In the genomic region with DNA sequence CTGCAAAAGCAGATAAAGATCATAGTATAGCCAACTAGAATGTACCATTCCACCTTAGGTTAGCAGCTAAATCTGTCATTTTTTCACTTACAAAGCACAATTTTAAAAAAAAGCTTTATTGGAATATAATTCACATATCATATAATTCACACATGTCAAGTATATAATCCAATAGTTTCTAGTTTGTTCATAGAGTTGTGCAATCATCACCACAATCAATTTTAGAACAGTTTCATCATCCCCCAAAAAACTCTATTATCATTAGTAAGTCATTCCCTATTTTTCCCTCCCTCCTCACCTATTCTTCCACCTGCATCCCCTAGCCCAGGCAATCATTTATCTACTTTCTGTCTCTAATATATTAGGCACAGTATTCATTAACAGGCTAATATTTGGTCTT, we compare ENCODE assay signal across 27 cellular contexts. TPM values are rescaled to one million over a fixed set of nuclear protein-coding genes. Genes with fewer than 3 reads are reported as not detected.
"Had no signal": no experiment of that assay in that cellular context is flagged by ENCODE, and none has a peak within 500 bp of the region (broad histone marks: within the 10 kb centered on the region; RNA-seq: fewer than 3 reads in every experiment).

No MANE protein-coding gene starts in this region.

- H3K9me3 Mint-ChIP-seq: activated naive CD4-positive, alpha-beta T cell treated with anti-CD3 and anti-CD28 coated beads for 36 hours; activated T-cell treated with anti-CD3 and anti-CD28 coated beads, Interleukin-2, amount 50 U/mL, for 4 hours; activated T-helper 17 cell treated with anti-CD3 and anti-CD28 coated beads, Interleukin-2, amount 50 U/mL, for 72 hours; T-helper 1 cell treated with Interleukin-12 subunit alpha and Interleukin-12 subunit beta and Interleukin-4 antibody, amounts not matched to agents 30 μg/mL and 1 μg/mL, for 36 hours; WTC11 had no signal

- H3K4me3 ChIP-seq: cardiac muscle cell had no signal

- H3K36me3 Mint-ChIP-seq: activated CD8-positive, alpha-beta memory T cell treated with anti-CD3 and anti-CD28 coated beads, Interleukin-2, amount 10 ng/mL, durations not matched to agents 7 days and 5 days; WTC11 had no signal

- DNase-seq: activated CD4-positive, alpha-beta T cell treated with anti-CD3 and anti-CD28 coated beads for 48 hours; activated CD4-positive, alpha-beta T cell treated with anti-CD3 and anti-CD28 coated beads, Interleukin-2, amount 50 U/mL, for 4 hours; activated CD4-positive, CD25-positive, alpha-beta regulatory T cell treated with anti-CD3 and anti-CD28 coated beads, Interleukin-2, amount 50 U/mL, for 72 hours; activated CD8-positive, alpha-beta memory T cell treated with anti-CD3 and anti-CD28 coated beads, Interleukin-2, amount 10 ng/mL, durations not matched to agents 7 days and 5 days; activated gamma-delta T cell; activated naive CD4-positive, alpha-beta T cell treated with anti-CD3 and anti-CD28 coated beads for 36 hours; activated T-cell treated with anti-CD3 and anti-CD28 coated beads, Interleukin-2, amount 50 U/mL, for 4 hours; amygdala; MM.1S; NCI-H1092 treated with DMSO at 0.1 percent for 48 hours; NCI-H1417 treated with DMSO at 0.1 percent for 48 hours; NCI-H1694; NCI-H2029; NCI-H345; NCI-H510A treated with DMSO at 0.1 percent for 48 hours; NCI-H69; NK-92 treated with Interleukin-12 subunit alpha and Interleukin-12 subunit beta, amount 100 ng/mL, for 24 hours; PC-3; SHP77 treated with DMSO at 0.1 percent for 48 hours had no signal

- H3K4me1 Mint-ChIP-seq: activated CD8-positive, alpha-beta memory T cell treated with anti-CD3 and anti-CD28 coated beads, Interleukin-2, amount 10 ng/mL, durations not matched to agents 7 days and 5 days; brain; WTC11 had no signal

- FAIRE-seq: astrocyte had no signal

- H3K36me3 ChIP-seq: cardiac muscle cell had no signal

- H3K27me3 Mint-ChIP-seq: activated naive CD8-positive, alpha-beta T cell; activated T-helper 17 cell treated with anti-CD3 and anti-CD28 coated beads, Interleukin-2, amount 50 U/mL, for 72 hours; brain had no signal

- H3K27ac ChIP-seq: cardiac muscle cell had no signal

- H3K27me3 ChIP-seq: cardiac muscle cell had no signal

- H3K4me3 Mint-ChIP-seq: activated CD8-positive, alpha-beta memory T cell treated with anti-CD3 and anti-CD28 coated beads, Interleukin-2, amount 10 ng/mL, durations not matched to agents 7 days and 5 days; activated naive CD4-positive, alpha-beta T cell treated with anti-CD3 and anti-CD28 coated beads for 36 hours; activated naive CD8-positive, alpha-beta T cell; activated T-cell treated with anti-CD3 and anti-CD28 coated beads, Interleukin-2, amount 50 U/mL, for 4 hours; activated T-helper 17 cell treated with anti-CD3 and anti-CD28 coated beads, Interleukin-2, amount 50 U/mL, for 72 hours; brain; T-helper 1 cell treated with Interleukin-12 subunit alpha and Interleukin-12 subunit beta and Interleukin-4 antibody, amounts not matched to agents 30 μg/mL and 1 μg/mL, for 36 hours; WTC11 had no signal

- H3K27ac Mint-ChIP-seq: activated CD8-positive, alpha-beta memory T cell treated with anti-CD3 and anti-CD28 coated beads, Interleukin-2, amount 10 ng/mL, durations not matched to agents 7 days and 5 days; activated naive CD4-positive, alpha-beta T cell treated with anti-CD3 and anti-CD28 coated beads for 36 hours; activated naive CD8-positive, alpha-beta T cell; activated T-helper 17 cell treated with anti-CD3 and anti-CD28 coated beads, Interleukin-2, amount 50 U/mL, for 72 hours; brain; T-helper 1 cell treated with Interleukin-12 subunit alpha and Interleukin-12 subunit beta and Interleukin-4 antibody, amounts not matched to agents 30 μg/mL and 1 μg/mL, for 36 hours; WTC11 had no signal

- ATAC-seq: activated CD8-positive, alpha-beta memory T cell treated with anti-CD3 and anti-CD28 coated beads, Interleukin-2, amount 10 ng/mL, durations not matched to agents 7 days and 5 days; activated T-cell treated with anti-CD3 and anti-CD28 coated beads, Interleukin-2, amount 50 U/mL, for 4 hours; activated T-helper 17 cell treated with anti-CD3 and anti-CD28 coated beads, Interleukin-2, amount 50 U/mL, for 72 hours; PC-3; WTC11 had no signal

RNA-seq across cellular contexts. Expression of a gene that starts 32.0 kb away (rescaled TPM):
- total RNA-seq: activated CD8-positive, alpha-beta memory T cell treated with anti-CD3 and anti-CD28 coated beads, Interleukin-2, amount 10 ng/mL, durations not matched to agents 7 days and 5 days; activated naive CD4-positive, alpha-beta T cell treated with anti-CD3 and anti-CD28 coated beads for 36 hours; activated T-cell treated with anti-CD3 and anti-CD28 coated beads, Interleukin-2, amount 50 U/mL, for 4 hours; activated T-helper 17 cell treated with anti-CD3 and anti-CD28 coated beads, Interleukin-2, amount 50 U/mL, for 72 hours; astrocyte; cardiac muscle cell; PC-3; SK-MEL-5; WTC11 had no signal
- polyA plus RNA-seq: cardiac muscle cell had no signal
